In genomic region chrX:22314692-22315091, GRCh38 we compare ENCODE assay signal across 16 cellular contexts. TPM values are rescaled to one million over a fixed set of nuclear protein-coding genes. Genes with fewer than 3 reads are reported as not detected.
DNase-seq lines count a peak whose midpoint lies in the region; ATAC-seq and TF ChIP-seq lines count a peak whose summit lies in the region.
"Had no signal": no experiment of that assay in that cellular context is flagged by ENCODE, and none has a peak within 500 bp of the region (broad histone marks: within the 10 kb centered on the region; RNA-seq: fewer than 3 reads in every experiment).

No MANE protein-coding gene starts in this region.

- no peak for ATAC-seq in activated CD4-positive, CD25-positive, alpha-beta regulatory T cell treated with anti-CD3 and anti-CD28 coated beads, Interleukin-2, amount 50 U/mL, for 24 hours
- ATAC-seq: left lobe of liver; natural killer cell treated with Interleukin-12 subunit alpha and Interleukin-12 subunit beta and Interleukin-15 and Interleukin-18, amount 100 ng/mL, for 72 hours had no signal

- H3K4me3 ChIP-seq in HUES64 (ENCODE audit: low read length): no peak overlapping the region
- no peak overlapping the region for H3K4me3 ChIP-seq in brain microvascular endothelial cell (ENCODE audit: low read depth, low read length)

- H3K36me3 ChIP-seq in HUES64 (ENCODE audit: insufficient read depth, low read length) (no peaks in the 10 kb centered on the region), brain microvascular endothelial cell (replicated peaks) (no peaks in the 10 kb centered on the region)

- H3K4me1 ChIP-seq in HUES64 (ENCODE audit: insufficient read depth, low read length): peaks cover 25% of the 10 kb centered on the region

- TF ChIP-seq CTCF in brain microvascular endothelial cell (IDR thresholded peaks at IDR 0.05; ENCODE audit: low read depth, low read length, missing control alignments): no peak

- in situ Hi-C loops in brain microvascular endothelial cell (cut with HindIII; ENCODE audit: low pct_ligation_motif_present, low sequenced_read_pairs): no loop called here

- WGBS in HUES64: 0% methylated on average over 1 of the region's 2 CpGs

- H3K27ac ChIP-seq in HUES64 (ENCODE audit: low read depth, low read length) (peak overlapping the region; percentile 85), brain microvascular endothelial cell (no peak overlapping the region)
- H3K27ac ChIP-seq: C4-2B had no signal

- no peaks in the 10 kb centered on the region for H3K9me3 ChIP-seq in HUES64 (ENCODE audit: insufficient read depth, low read depth, low read length)

- DNase-seq in DMS53 treated with DMSO at 0.1 percent for 48 hours (lab: John Stamatoyannopoulos, UW; ENCODE audit: unreplicated experiment) (peak; percentile 9), brain microvascular endothelial cell (peak; percentile 4), islet precursor cell (peak; percentile 62), DMS114 treated with DMSO at 0.1 percent for 48 hours (lab: John Stamatoyannopoulos, UW; ENCODE audit: unreplicated experiment) (no peak), NCI-H2029 (lab: John Stamatoyannopoulos, UW) (no peak), germinal center (ENCODE audit: low spot score) (no peak)
- DNase-seq: activated naive CD8-positive, alpha-beta T cell treated with anti-CD3 and anti-CD28 coated beads for 36 hours; cortex of kidney; MV-4-11; NCI-H510A; substantia nigra had no signal

- peak overlapping the region; percentile 44; the same call in 1 of the 2 replicates for H3K9ac ChIP-seq in HUES64 (ENCODE audit: low read depth, low read length)

- H3K27me3 ChIP-seq in HUES64 (ENCODE audit: insufficient read depth, low read length) (no peaks in the 10 kb centered on the region), brain microvascular endothelial cell (replicated peaks) (no peaks in the 10 kb centered on the region)

RNA-seq across cellular contexts. Expression of gene CBLL2, which starts 42.0 kb away (rescaled TPM):
- polyA plus RNA-seq in HUES64 (2013, experiment 1 of 2): not detected
- not detected for polyA plus RNA-seq in HUES64 (2013, experiment 2 of 2)

Comparison
In these comparisons a context has a peak if more than half of its experiments do, and no peak if none do; other contexts are left out.
1. DNase-seq: peak in DMS53 treated with DMSO at 0.1 percent for 48 hours (single experiment), brain microvascular endothelial cell (single experiment) and islet precursor cell (single experiment); none in DMS114 treated with DMSO at 0.1 percent for 48 hours (single experiment), NCI-H2029 (single experiment) and germinal center (single experiment).